ENCODE assay signal across 8 cellular contexts in the genomic region with DNA sequence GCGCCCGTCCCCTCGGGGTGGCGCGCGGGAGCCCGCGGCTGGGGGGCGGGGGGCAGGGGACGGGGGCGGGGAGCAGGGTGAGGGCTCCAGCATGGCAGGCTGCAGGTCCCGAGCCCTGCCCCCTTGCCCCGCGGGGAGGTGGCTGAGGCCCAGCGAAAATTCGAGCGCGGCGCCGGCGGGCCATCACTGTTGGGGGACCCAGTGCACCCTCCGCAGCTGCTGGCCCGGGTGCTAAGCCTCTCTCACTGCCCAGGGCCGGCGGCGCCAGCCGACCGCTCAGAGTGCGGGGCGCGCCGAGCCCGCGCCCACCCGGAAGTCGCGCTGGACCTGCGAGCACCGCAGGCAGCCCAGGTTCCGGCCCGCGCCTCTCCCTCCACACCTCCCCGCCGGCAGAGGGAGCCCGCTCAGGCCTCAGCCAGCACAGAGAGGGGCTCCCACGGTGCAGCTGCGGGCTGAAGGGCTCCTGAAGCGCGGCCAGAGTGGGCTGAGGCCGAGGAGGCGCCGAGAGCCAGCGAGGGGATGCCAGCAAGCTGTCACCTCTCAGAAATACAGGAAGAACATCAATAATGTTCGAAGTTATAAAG.
DNase-seq lines count a peak whose midpoint lies in the region; ATAC-seq and TF ChIP-seq lines count a peak whose summit lies in the region.
"Not testable (repeated sequence)": the region's sequence is repeated elsewhere in the genome, so short reads cannot be mapped to it uniquely, and the experiment has no call there.

No MANE protein-coding gene starts in this region.

- not testable (repeated sequence) for H3K36me3 ChIP-seq in CD8-positive, alpha-beta T cell (ENCODE audit: insufficient read depth, low read length); cardiac muscle cell; neural progenitor cell

- peak overlapping the region; percentile 85 for H3K27ac Mint-ChIP-seq in CD8-positive, alpha-beta T cell
- peak overlapping the region; percentile 57 for H3K27ac Mint-ChIP-seq in neural progenitor cell

- peak overlapping the region; percentile 47 for H3K27ac ChIP-seq in CD8-positive, alpha-beta T cell (ENCODE audit: low read depth, low read length)
- H3K27ac ChIP-seq in cardiac muscle cell (peak overlapping the region; percentile 81), neural progenitor cell (peak overlapping the region; percentile 97)

- POLR2A ChIA-PET in CD8-positive, alpha-beta T cell (lab: Charles Lee), result not testable (repeated sequence)

- H3K9me3 ChIP-seq in CD8-positive, alpha-beta T cell (ENCODE audit: low read length); cardiac muscle cell (ENCODE audit: low read depth); neural progenitor cell (ENCODE audit: low read depth): not testable (repeated sequence)

- ATAC-seq in CD8-positive, alpha-beta T cell, result peak; percentile 80

- not testable (repeated sequence) for H3K36me3 Mint-ChIP-seq in CD8-positive, alpha-beta T cell; neural progenitor cell

- H3K9ac ChIP-seq in neural progenitor cell, result peak overlapping the region; percentile 72

- H2AFZ ChIP-seq in neural progenitor cell (replicated peaks), result peak overlapping the region; percentile 68

- H3K9me3 Mint-ChIP-seq in CD8-positive, alpha-beta T cell; neural progenitor cell: not testable (repeated sequence)

- peaks cover 14% of the 10 kb centered on the region for H3K79me2 ChIP-seq in neural progenitor cell (ENCODE audit: low read depth)

- not testable (repeated sequence) for H3K27me3 ChIP-seq in CD8-positive, alpha-beta T cell (ENCODE audit: insufficient read depth, low read length); cardiac muscle cell; neural progenitor cell

- H3K4me1 ChIP-seq in CD8-positive, alpha-beta T cell (ENCODE audit: insufficient read depth, low read length); cardiac muscle cell (ENCODE audit: low read depth); neural progenitor cell: not testable (repeated sequence)

- peak; percentile 66 to 90 (median 78) for DNase-seq in CD8-positive, alpha-beta T cell
- DNase-seq in HK-2 (ENCODE audit: unreplicated experiment) (peak; percentile 59), NCI-H526 treated with DMSO at 0.1 percent for 48 hours (lab: John Stamatoyannopoulos, UW) (peak; percentile 27), anterior cingulate cortex (lab: John Stamatoyannopoulos, UW) (peak in 47 of 58 donors; percentile 4 to 84 (median 55)), cardiac muscle cell (ENCODE audit: low read depth in 1 of 2, low spot score in 1 of 2) (peak; percentile 78 to 85), neural progenitor cell (ENCODE audit: low spot score) (peak; percentile 78)
- peak; percentile 74 to 79 for DNase-seq in stimulated activated CD8-positive, alpha-beta memory T cell treated with anti-CD3 and anti-CD28 coated beads, Interleukin-2, amount 100 ng/mL, for 48 hours (ENCODE audit: low read depth in 2 of 2)

- peak; percentile 63 for TF ChIP-seq CTCF in CD8-positive, alpha-beta T cell (IDR thresholded peaks at IDR 0.05)
- TF ChIP-seq CTCF in WI38 (IDR thresholded peaks at IDR 0.05; ENCODE audit: low read depth, low read length) (0 out of 2 replicates have a peak, but pooled peaks have one; percentile 6), cardiac muscle cell (IDR thresholded peaks at IDR 0.05; ENCODE audit: low read depth, low read length) (peak; percentile 53), neural progenitor cell (IDR thresholded peaks at IDR 0.05) (peak; percentile 58)

- peak overlapping the region; percentile 82 for H3K4me3 Mint-ChIP-seq in CD8-positive, alpha-beta T cell
- H3K4me3 Mint-ChIP-seq in neural progenitor cell, result peak overlapping the region; percentile 89

- not testable (repeated sequence) for H3K27me3 Mint-ChIP-seq in CD8-positive, alpha-beta T cell (ENCODE audit: low read depth); neural progenitor cell (ENCODE audit: insufficient read depth, low read depth)

- peak overlapping the region; percentile 79 for H3K4me2 ChIP-seq in neural progenitor cell

- not testable (repeated sequence) for H4K20me1 ChIP-seq in neural progenitor cell (ENCODE audit: low read depth)

- H3F3A ChIP-seq in neural progenitor cell (ENCODE audit: low read depth), result not testable (repeated sequence)

- H3K4me3 ChIP-seq in CD8-positive, alpha-beta T cell (ENCODE audit: low read depth, low read length), result peak overlapping the region; percentile 38
- H3K4me3 ChIP-seq in WI38 (ENCODE audit: low read depth, low read length), result peak overlapping the region; percentile 44
- H3K4me3 ChIP-seq in cardiac muscle cell, result peak overlapping the region; percentile 74
- H3K4me3 ChIP-seq in neural progenitor cell, result peak overlapping the region; percentile 62

- intact Hi-C loops in CD8-positive, alpha-beta T cell (cut with DNase I, micrococcal nuclease), result loop anchor here (10.0 kb wide), 2 partner anchors 948 to 1378 kb away; partner anchors contain the start of gene ZSCAN31 (in 1 of the 2)

- H3K4me1 Mint-ChIP-seq in CD8-positive, alpha-beta T cell (ENCODE audit: low read depth); neural progenitor cell: not testable (repeated sequence)

- CTCF ChIA-PET in CD8-positive, alpha-beta T cell (lab: Charles Lee), result not testable (repeated sequence)

Comparison
In these comparisons a context has a peak if more than half of its experiments do, and no peak if none do; other contexts are left out.
1. Peak in every context shown above with its lines: DNase-seq, ATAC-seq, H3K4me3 ChIP-seq and H3K27ac ChIP-seq.
2. DNase-seq: peak in every context shown above with its lines; median percentile 82 in cardiac muscle cell; 78 in CD8-positive, alpha-beta T cell; 78 in neural progenitor cell; 76 in stimulated activated CD8-positive, alpha-beta memory T cell treated with anti-CD3 and anti-CD28 coated beads, Interleukin-2, amount 100 ng/mL, for 48 hours; 59 in HK-2; 55 in anterior cingulate cortex; 27 in NCI-H526 treated with DMSO at 0.1 percent for 48 hours.
3. H3K27ac ChIP-seq: peak in every context shown above with its lines; median percentile 97 in neural progenitor cell; 81 in cardiac muscle cell; 47 in CD8-positive, alpha-beta T cell.
4. CTCF ChIP-seq: peak in every context shown above with its lines; median percentile 63 in CD8-positive, alpha-beta T cell; 58 in neural progenitor cell; 53 in cardiac muscle cell; 6 in WI38.